8 cellular contexts compared by ENCODE assay signal in the genomic region with DNA sequence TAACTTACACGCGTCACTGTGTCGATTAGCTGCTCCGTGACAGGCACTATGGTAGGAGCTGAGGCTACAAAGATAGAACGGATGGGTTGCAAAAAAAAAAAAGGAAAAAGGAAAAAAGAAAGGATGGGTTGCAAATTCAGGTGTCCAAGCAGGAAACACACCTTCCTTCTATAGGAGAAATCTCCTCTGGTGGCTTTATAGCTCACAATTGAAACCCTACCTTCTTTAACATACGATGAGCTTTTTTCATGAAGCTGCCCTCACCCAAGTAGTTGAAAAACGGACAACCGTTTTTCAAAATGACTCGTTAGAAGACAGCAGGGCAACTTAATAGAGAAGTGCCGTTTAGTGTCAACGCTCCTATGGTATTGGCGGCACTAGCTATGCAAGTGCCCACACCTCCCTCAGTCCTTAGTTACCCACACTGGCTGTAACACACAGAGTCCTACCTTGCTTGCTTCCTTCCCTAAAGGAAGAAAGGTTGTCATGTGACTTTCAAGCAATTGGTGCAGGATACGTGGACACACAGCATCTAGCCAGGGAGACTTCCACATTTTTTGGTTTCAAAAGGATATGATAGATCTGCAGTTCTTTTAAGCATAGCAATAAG. TPM values are rescaled to one million over a fixed set of nuclear protein-coding genes. Genes with fewer than 3 reads are reported as not detected.
DNase-seq lines count a peak whose midpoint lies in the region; ATAC-seq and TF ChIP-seq lines count a peak whose summit lies in the region.

No MANE protein-coding gene starts in this region.

- H3K4me1 ChIP-seq in foreskin keratinocyte (peaks cover 4% of the 10 kb centered on the region), neural progenitor cell (peaks cover 12% of the 10 kb centered on the region)

- peaks cover 21% of the 10 kb centered on the region for H3K4me1 Mint-ChIP-seq in neural progenitor cell

- peak overlapping the region; percentile 96 for H3K4me2 ChIP-seq in neural progenitor cell

- TF ChIP-seq CTCF in foreskin keratinocyte (conservative IDR thresholded peaks at IDR 0.05) (no peak), neural progenitor cell (IDR thresholded peaks at IDR 0.05) (no peak)

- H3K27ac ChIP-seq in foreskin keratinocyte, result no peak overlapping the region
- H3K27ac ChIP-seq in neural progenitor cell, result no peak overlapping the region

- DNase-seq in DMS 273 (lab: John Stamatoyannopoulos, UW; ENCODE audit: unreplicated experiment), result peak; percentile 49
- no peak for DNase-seq in DMS 273 treated with DMSO at 0.1 percent for 48 hours (lab: John Stamatoyannopoulos, UW)
- DNase-seq in NCI-H1694 treated with DMSO at 0.1 percent for 48 hours (lab: John Stamatoyannopoulos, UW), result peak; percentile 44
- peak; percentile 54 for DNase-seq in activated CD8-positive, alpha-beta memory T cell treated with anti-CD3 and anti-CD28 coated beads, Interleukin-2, amount 50 U/mL, for 48 hours
- peak; percentile 27 to 62 for DNase-seq in foreskin keratinocyte
- DNase-seq in neural progenitor cell (ENCODE audit: low spot score), result no peak

- H3K27me3 ChIP-seq in foreskin keratinocyte, result no peaks in the 10 kb centered on the region
- H3K27me3 ChIP-seq in neural progenitor cell, result no peaks in the 10 kb centered on the region

- H3K79me2 ChIP-seq in neural progenitor cell (ENCODE audit: low read depth), result peaks cover 51% of the 10 kb centered on the region

- peak overlapping the region; percentile 78 for H2AFZ ChIP-seq in neural progenitor cell (replicated peaks)

- peak overlapping the region; percentile 95 for H3K4me3 Mint-ChIP-seq in neural progenitor cell

- no peaks in the 10 kb centered on the region for H3K9me3 ChIP-seq in neural progenitor cell (ENCODE audit: low read depth)

- H3K36me3 ChIP-seq in neural progenitor cell, result no peaks in the 10 kb centered on the region

- peak; percentile 24 for ATAC-seq in GM21825 (IDR thresholded peaks at IDR 0.05; ENCODE audit: unreplicated experiment)
- peak; percentile 23 for ATAC-seq in foreskin keratinocyte
- ATAC-seq in HG03565 (IDR thresholded peaks at IDR 0.05; ENCODE audit: unreplicated experiment), result no peak

- peaks cover 5% of the 10 kb centered on the region for H3K36me3 Mint-ChIP-seq in neural progenitor cell

- peak overlapping the region; percentile 88 for H3K4me3 ChIP-seq in neural progenitor cell

- no peaks in the 10 kb centered on the region for H3K27me3 Mint-ChIP-seq in neural progenitor cell (ENCODE audit: insufficient read depth, low read depth)

- H3K9me3 Mint-ChIP-seq in neural progenitor cell, result no peaks in the 10 kb centered on the region

- H4K20me1 ChIP-seq in neural progenitor cell (ENCODE audit: low read depth), result peaks cover 8% of the 10 kb centered on the region

- H3K27ac Mint-ChIP-seq in neural progenitor cell, result peak overlapping the region; percentile 98

- H3K9ac ChIP-seq in neural progenitor cell, result peak overlapping the region; percentile 11

- peaks cover 18% of the 10 kb centered on the region for H3F3A ChIP-seq in neural progenitor cell (ENCODE audit: low read depth)

RNA-seq across cellular contexts. Expression of a gene that starts 0.7 kb away (rescaled TPM):
- total RNA-seq in foreskin keratinocyte (28.2 and 31.9 TPM in 2 replicates), neural progenitor cell (ENCODE audit: low replicate concordance) (23.2 and 28.4 TPM in 2 replicates)
- 3.6 and 3.7 TPM in 2 replicates for polyA plus RNA-seq in foreskin keratinocyte

Comparison
In these comparisons a context has a peak if more than half of its experiments do, and no peak if none do; other contexts are left out.
1. DNase-seq: peak in DMS 273 (single experiment), NCI-H1694 treated with DMSO at 0.1 percent for 48 hours (single experiment), activated CD8-positive, alpha-beta memory T cell treated with anti-CD3 and anti-CD28 coated beads, Interleukin-2, amount 50 U/mL, for 48 hours (single experiment) and foreskin keratinocyte (2 of 2); none in DMS 273 treated with DMSO at 0.1 percent for 48 hours (single experiment) and neural progenitor cell (single experiment).